Comparison of ENCODE assay signal across 1 cellular context in genomic region chr11:96086111-96086510, GRCh38.
TF ChIP-seq lines count a peak whose summit lies in the region.

No MANE protein-coding gene starts in this region.

TF ChIP-seq in GM23338, 12 proteins besides CTCF, POLR2A, EP300 and RAD21 (continued from another document):
- TF ChIP-seq, protein P1, sequence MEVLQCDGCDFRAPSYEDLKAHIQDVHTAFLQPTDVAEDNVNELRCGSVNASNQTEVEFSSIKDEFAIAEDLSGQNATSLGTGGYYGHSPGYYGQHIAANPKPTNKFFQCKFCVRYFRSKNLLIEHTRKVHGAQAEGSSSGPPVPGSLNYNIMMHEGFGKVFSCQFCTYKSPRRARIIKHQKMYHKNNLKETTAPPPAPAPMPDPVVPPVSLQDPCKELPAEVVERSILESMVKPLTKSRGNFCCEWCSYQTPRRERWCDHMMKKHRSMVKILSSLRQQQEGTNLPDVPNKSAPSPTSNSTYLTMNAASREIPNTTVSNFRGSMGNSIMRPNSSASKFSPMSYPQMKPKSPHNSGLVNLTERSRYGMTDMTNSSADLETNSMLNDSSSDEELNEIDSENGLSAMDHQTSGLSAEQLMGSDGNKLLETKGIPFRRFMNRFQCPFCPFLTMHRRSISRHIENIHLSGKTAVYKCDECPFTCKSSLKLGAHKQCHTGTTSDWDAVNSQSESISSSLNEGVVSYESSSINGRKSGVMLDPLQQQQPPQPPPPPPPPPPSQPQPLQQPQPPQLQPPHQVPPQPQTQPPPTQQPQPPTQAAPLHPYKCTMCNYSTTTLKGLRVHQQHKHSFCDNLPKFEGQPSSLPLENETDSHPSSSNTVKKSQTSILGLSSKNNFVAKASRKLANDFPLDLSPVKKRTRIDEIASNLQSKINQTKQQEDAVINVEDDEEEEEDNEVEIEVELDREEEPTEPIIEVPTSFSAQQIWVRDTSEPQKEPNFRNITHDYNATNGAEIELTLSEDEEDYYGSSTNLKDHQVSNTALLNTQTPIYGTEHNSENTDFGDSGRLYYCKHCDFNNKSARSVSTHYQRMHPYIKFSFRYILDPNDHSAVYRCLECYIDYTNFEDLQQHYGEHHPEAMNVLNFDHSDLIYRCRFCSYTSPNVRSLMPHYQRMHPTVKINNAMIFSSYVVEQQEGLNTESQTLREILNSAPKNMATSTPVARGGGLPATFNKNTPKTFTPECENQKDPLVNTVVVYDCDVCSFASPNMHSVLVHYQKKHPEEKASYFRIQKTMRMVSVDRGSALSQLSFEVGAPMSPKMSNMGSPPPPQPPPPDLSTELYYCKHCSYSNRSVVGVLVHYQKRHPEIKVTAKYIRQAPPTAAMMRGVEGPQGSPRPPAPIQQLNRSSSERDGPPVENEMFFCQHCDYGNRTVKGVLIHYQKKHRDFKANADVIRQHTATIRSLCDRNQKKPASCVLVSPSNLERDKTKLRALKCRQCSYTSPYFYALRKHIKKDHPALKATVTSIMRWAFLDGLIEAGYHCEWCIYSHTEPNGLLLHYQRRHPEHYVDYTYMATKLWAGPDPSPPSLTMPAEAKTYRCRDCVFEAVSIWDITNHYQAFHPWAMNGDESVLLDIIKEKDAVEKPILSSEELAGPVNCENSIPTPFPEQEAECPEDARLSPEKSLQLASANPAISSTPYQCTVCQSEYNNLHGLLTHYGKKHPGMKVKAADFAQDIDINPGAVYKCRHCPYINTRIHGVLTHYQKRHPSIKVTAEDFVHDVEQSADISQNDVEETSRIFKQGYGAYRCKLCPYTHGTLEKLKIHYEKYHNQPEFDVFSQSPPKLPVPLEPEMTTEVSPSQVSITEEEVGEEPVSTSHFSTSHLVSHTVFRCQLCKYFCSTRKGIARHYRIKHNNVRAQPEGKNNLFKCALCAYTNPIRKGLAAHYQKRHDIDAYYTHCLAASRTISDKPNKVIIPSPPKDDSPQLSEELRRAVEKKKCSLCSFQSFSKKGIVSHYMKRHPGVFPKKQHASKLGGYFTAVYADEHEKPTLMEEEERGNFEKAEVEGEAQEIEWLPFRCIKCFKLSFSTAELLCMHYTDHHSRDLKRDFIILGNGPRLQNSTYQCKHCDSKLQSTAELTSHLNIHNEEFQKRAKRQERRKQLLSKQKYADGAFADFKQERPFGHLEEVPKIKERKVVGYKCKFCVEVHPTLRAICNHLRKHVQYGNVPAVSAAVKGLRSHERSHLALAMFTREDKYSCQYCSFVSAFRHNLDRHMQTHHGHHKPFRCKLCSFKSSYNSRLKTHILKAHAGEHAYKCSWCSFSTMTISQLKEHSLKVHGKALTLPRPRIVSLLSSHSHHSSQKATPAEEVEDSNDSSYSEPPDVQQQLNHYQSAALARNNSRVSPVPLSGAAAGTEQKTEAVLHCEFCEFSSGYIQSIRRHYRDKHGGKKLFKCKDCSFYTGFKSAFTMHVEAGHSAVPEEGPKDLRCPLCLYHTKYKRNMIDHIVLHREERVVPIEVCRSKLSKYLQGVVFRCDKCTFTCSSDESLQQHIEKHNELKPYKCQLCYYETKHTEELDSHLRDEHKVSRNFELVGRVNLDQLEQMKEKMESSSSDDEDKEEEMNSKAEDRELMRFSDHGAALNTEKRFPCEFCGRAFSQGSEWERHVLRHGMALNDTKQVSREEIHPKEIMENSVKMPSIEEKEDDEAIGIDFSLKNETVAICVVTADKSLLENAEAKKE (CRISPR knock-in tag; IDR thresholded peaks at IDR 0.05) = no peak
- TF ChIP-seq EZH2phosphoT487 (IDR thresholded peaks at IDR 0.05; ENCODE audit: unreplicated experiment) = no peak
TF ChIP-seq in GM23338: peak in this region for 0.
